In genomic region chr5:7881816-7882215, GRCh38 we compare ENCODE assay signal across 15 cellular contexts. TPM values are rescaled to one million over a fixed set of nuclear protein-coding genes. Genes with fewer than 3 reads are reported as not detected.
DNase-seq lines count a peak whose midpoint lies in the region; ATAC-seq and TF ChIP-seq lines count a peak whose summit lies in the region.
"Had no signal": no experiment of that assay in that cellular context is flagged by ENCODE, and none has a peak within 500 bp of the region (broad histone marks: within the 10 kb centered on the region; RNA-seq: fewer than 3 reads in every experiment).

No MANE protein-coding gene starts in this region.

- H3K9me3 ChIP-seq in T-helper 17 cell (ENCODE audit: control insufficient read depth, low read length, poor library complexity, severe bottlenecking), result no peaks in the 10 kb centered on the region
- H3K9me3 ChIP-seq in neutrophil, result no peaks in the 10 kb centered on the region

- ATAC-seq in T-helper 17 cell, result no peak
- ATAC-seq in left ventricle myocardium superior, result no peak
- ATAC-seq: Panc1 had no signal

- peaks cover 5% of the 10 kb centered on the region for H3K36me3 ChIP-seq in neutrophil

- H3K27ac ChIP-seq in neutrophil, result peak overlapping the region; percentile 73

- intact Hi-C loops in left ventricle myocardium superior (cut with micrococcal nuclease), result no loop called here

- H3K27me3 Mint-ChIP-seq in T-helper 17 cell (no peaks in the 10 kb centered on the region), endothelial cell (ENCODE audit: unreplicated experiment) (peaks cover 6% of the 10 kb centered on the region)

- no peak for DNase-seq in T-helper 17 cell
- peak; percentile 91 for DNase-seq in globus pallidus (ENCODE audit: low spot score)
- no peak for DNase-seq in NCI-H2227 (lab: John Stamatoyannopoulos, UW; ENCODE audit: unreplicated experiment)
- no peak for DNase-seq in endothelial cell (ENCODE audit: low spot score)
- no peak for DNase-seq in NK-92 (lab: John Stamatoyannopoulos, UW; ENCODE audit: unreplicated experiment)
- DNase-seq in left ventricle myocardium superior, result no peak
- DNase-seq: COR-L47, H9, NCI-H1105 treated with DMSO at 0.1 percent for 48 hours, NCI-H187, NCI-H82, SHP77 treated with DMSO at 0.1 percent for 48 hours had no signal

- H3K36me3 Mint-ChIP-seq in T-helper 17 cell (ENCODE audit: low read depth) (peaks cover 17% of the 10 kb centered on the region), endothelial cell (ENCODE audit: low read depth, unreplicated experiment) (peaks cover 23% of the 10 kb centered on the region)

- TF ChIP-seq CTCF in neutrophil (IDR thresholded peaks at IDR 0.05), result no peak
- TF ChIP-seq CTCF in endothelial cell (IDR thresholded peaks at IDR 0.05; ENCODE audit: unreplicated experiment), result no peak

- H3K27me3 ChIP-seq in neutrophil, result no peaks in the 10 kb centered on the region

- no peak overlapping the region for H3K4me3 ChIP-seq in neutrophil (ENCODE audit: low read depth in 1 of 2, low read length in 1 of 2)

- H3K9me3 Mint-ChIP-seq in endothelial cell (ENCODE audit: unreplicated experiment), result no peaks in the 10 kb centered on the region
- H3K9me3 Mint-ChIP-seq: H9 had no signal

- H3K27ac Mint-ChIP-seq in T-helper 17 cell (peak overlapping the region; percentile 89), endothelial cell (ENCODE audit: unreplicated experiment) (no peak overlapping the region)

- H3K4me3 Mint-ChIP-seq in T-helper 17 cell, result no peak overlapping the region
- no peak overlapping the region for H3K4me3 Mint-ChIP-seq in endothelial cell (ENCODE audit: unreplicated experiment)
- H3K4me3 Mint-ChIP-seq: H9 had no signal

- peaks cover 28% of the 10 kb centered on the region for H3K4me1 Mint-ChIP-seq in T-helper 17 cell
- H3K4me1 Mint-ChIP-seq in endothelial cell (ENCODE audit: unreplicated experiment), result no peaks in the 10 kb centered on the region
- H3K4me1 Mint-ChIP-seq: H9 had no signal

- peaks cover 53 to 55% of the 10 kb centered on the region in 2 experiments for H3K4me1 ChIP-seq in neutrophil (ENCODE audit: control insufficient read depth in 1 of 2, insufficient read depth in 1 of 2, low read depth in 1 of 2, low read length in 1 of 2)

RNA-seq across cellular contexts. Expression of gene MTRR, which starts 12.9 kb away (rescaled TPM):
- total RNA-seq in T-helper 17 cell, result 100 to 1,000 TPM; 101 to 106 TPM
- total RNA-seq in endothelial cell (ENCODE audit: unreplicated experiment), result 28.4 TPM
- 30.0 TPM for total RNA-seq in left ventricle myocardium superior

RNA-seq across cellular contexts. Expression of gene FASTKD3, which starts 13.0 kb away (rescaled TPM):
- total RNA-seq in T-helper 17 cell (1 to 10 TPM; 4.9 to 5.5 TPM), endothelial cell (ENCODE audit: unreplicated experiment) (9.1 TPM), left ventricle myocardium superior (5.6 TPM)

RNA-seq across cellular contexts. Expression of gene CFAP90, which starts 30.9 kb away (rescaled TPM):
- total RNA-seq in T-helper 17 cell (not detected), endothelial cell (ENCODE audit: unreplicated experiment) (not detected), left ventricle myocardium superior (not detected)
- total RNA-seq: NCI-H460 had no signal
